Comparison of ENCODE assay signal across 16 cellular contexts in genomic region chr22:20312396-20313191, GRCh38. TPM values are rescaled to one million over a fixed set of nuclear protein-coding genes. Genes with fewer than 3 reads are reported as not detected.
DNase-seq lines count a peak whose midpoint lies in the region; ATAC-seq, FAIRE-seq and TF ChIP-seq lines count a peak whose summit lies in the region.
"Had no signal": no experiment of that assay in that cellular context is flagged by ENCODE, and none has a peak within 500 bp of the region (broad histone marks: within the 10 kb centered on the region; RNA-seq: fewer than 3 reads in every experiment).

No MANE protein-coding gene starts in this region.

- TF ChIP-seq EP300 in K562 (IDR thresholded peaks at IDR 0.05; ENCODE audit: low read length) (no peak), stomach (IDR thresholded peaks at IDR 0.05) (no peak)

- peaks cover 23% of the 10 kb centered on the region for H4K20me1 ChIP-seq in K562 (replicated peaks; ENCODE audit: control insufficient read depth, insufficient read depth, low read length)

- H3K4me1 ChIP-seq in K562 (replicated peaks in 1 of 2; ENCODE audit: control insufficient read depth in 2 of 2, insufficient read depth in 2 of 2, low read length in 2 of 2) (peaks cover 5 to 40% of the 10 kb centered on the region in 2 experiments; a peak in 3 of 5 replicates), stomach (peaks cover 0 to 20% (median 4%) of the 10 kb centered on the region in 4 donors)

- TF ChIP-seq CTCF in K562 (IDR thresholded peaks at IDR 0.05 in 2 of 3, conservative IDR thresholded peaks at IDR 0.05 in 1 of 3; ENCODE audit: insufficient read depth in 2 of 3, low read depth in 1 of 3, low read length in 3 of 3) (no peak), mesothelial cell of epicardium (IDR thresholded peaks at IDR 0.05; ENCODE audit: unreplicated experiment) (no peak), stomach (IDR thresholded peaks at IDR 0.05) (no peak)

- H3K27me3 ChIP-seq in K562 (ENCODE audit: control insufficient read depth in 2 of 2, insufficient read depth in 2 of 2, low read length in 2 of 2) (peaks cover 15 to 29% of the 10 kb centered on the region in 2 experiments; a peak in 4 of 5 replicates), stomach (no peaks in the 10 kb centered on the region)
- H3K27me3 ChIP-seq: pancreas had no signal

- no peak overlapping the region for H3K4me2 ChIP-seq in K562 (ENCODE audit: insufficient read depth, low read length)

- in situ Hi-C loops in K562 (cut with MboI): loop anchor here (5.0 to 25.0 kb wide), 2 partner anchors 1395 to 1900 kb away; no protein-coding TSS in a partner anchor
- in situ Hi-C loops in G401 (cut with HindIII; ENCODE audit: low sequenced_read_pairs): no loop called here

- H3K27ac ChIP-seq in K562 (ENCODE audit: extremely low read depth, low read depth, low read length) (no peak overlapping the region), stomach (no peak overlapping the region)
- H3K27ac ChIP-seq: pancreas, VCaP had no signal

- POLR2A ChIA-PET in K562 (lab: Yijun Ruan, JAX): interaction anchor here (0.6 to 1.7 kb wide), 7 partner anchors 11 to 116 kb away, joined by 3 to 4 read pairs (median 3); no protein-coding TSS in a partner anchor

- peaks cover 14% of the 10 kb centered on the region for H3K4me1 Mint-ChIP-seq in mesothelial cell of epicardium
- H3K4me1 Mint-ChIP-seq in activated T-helper 17 cell treated with anti-CD3 and anti-CD28 coated beads, Interleukin-2, amount 50 U/mL, for 72 hours: peaks cover 6% of the 10 kb centered on the region

- peaks cover 3% of the 10 kb centered on the region; the same call in 1 of the 3 replicates for H3K36me3 ChIP-seq in K562 (ENCODE audit: control insufficient read depth, insufficient read depth, low read length)
- H3K36me3 ChIP-seq in stomach: peaks cover 0 to 32% (median 12%) of the 10 kb centered on the region in 4 donors
- H3K36me3 ChIP-seq: pancreas had no signal

- BruUV-seq in K562 (replicated peaks; lab: Mats Ljungman, UMichigan): no TSS peak

- no peak overlapping the region for H3K27ac Mint-ChIP-seq in mesothelial cell of epicardium
- no peak overlapping the region for H3K27ac Mint-ChIP-seq in activated T-helper 17 cell treated with anti-CD3 and anti-CD28 coated beads, Interleukin-2, amount 50 U/mL, for 72 hours
- H3K27ac Mint-ChIP-seq: stimulated activated naive CD8-positive, alpha-beta T cell treated with anti-CD3 and anti-CD28 coated beads, Interleukin-15, Interleukin-2, amounts not matched to agents 100 ng/mL and 50 ng/mL, for 24 hours had no signal

- no peak for ATAC-seq in K562
- no peak for ATAC-seq in HG03039 (IDR thresholded peaks at IDR 0.05; ENCODE audit: unreplicated experiment)
- no peak for ATAC-seq in activated T-helper 17 cell treated with anti-CD3 and anti-CD28 coated beads, Interleukin-2, amount 50 U/mL, for 72 hours (replicated peaks)
- ATAC-seq: pancreas had no signal

- FAIRE-seq in K562 (lab: Jason Lieb, UNC): no peak
- FAIRE-seq: islet of Langerhans, pancreas had no signal

- no peak overlapping the region for H2AFZ ChIP-seq in K562 (ENCODE audit: low read depth, low read length)

- H3K9me3 ChIP-seq in K562 (replicated peaks; ENCODE audit: control insufficient read depth, insufficient read depth, low read depth, low read length) (no peaks in the 10 kb centered on the region), stomach (no peaks in the 10 kb centered on the region)
- H3K9me3 ChIP-seq: pancreas had no signal

- intact Hi-C loops in K562 (cut with micrococcal nuclease) (no loop called here), stomach (cut with DNase I; ENCODE audit: low total_unique reads) (no loop called here)

- no peak overlapping the region for H3K4me3 Mint-ChIP-seq in mesothelial cell of epicardium
- no peak overlapping the region for H3K4me3 Mint-ChIP-seq in activated T-helper 17 cell treated with anti-CD3 and anti-CD28 coated beads, Interleukin-2, amount 50 U/mL, for 72 hours
- H3K4me3 Mint-ChIP-seq: CD8-positive, alpha-beta memory T cell; stimulated activated naive CD8-positive, alpha-beta T cell treated with anti-CD3 and anti-CD28 coated beads, Interleukin-15, Interleukin-2, amounts not matched to agents 100 ng/mL and 50 ng/mL, for 24 hours had no signal

- H3K9me1 ChIP-seq in K562 (ENCODE audit: control insufficient read depth, insufficient read depth, low read length): no peaks in the 10 kb centered on the region

- H3K36me3 Mint-ChIP-seq in mesothelial cell of epicardium: no peaks in the 10 kb centered on the region
- H3K36me3 Mint-ChIP-seq in activated T-helper 17 cell treated with anti-CD3 and anti-CD28 coated beads, Interleukin-2, amount 50 U/mL, for 72 hours (ENCODE audit: low read depth): no peaks in the 10 kb centered on the region

- CTCF ChIA-PET in K562 (lab: Yijun Ruan, JAX; ENCODE audit: low intra/inter-chr PET ratio): no interaction called here

- DNase-seq in activated T-cell treated with anti-CD3 and anti-CD28 coated beads, Interleukin-2, amount 50 U/mL, for 48 hours: peak; percentile 4 to 10
- DNase-seq in activated T-cell treated with anti-CD3 and anti-CD28 coated beads for 4 hours (no peak), K562 (ENCODE audit: extremely low read depth in 1 of 4, low spot score in 3 of 4) (peak in 3 of 4 experiments; percentile 12 to 35 (median 32)), mesothelial cell of epicardium (ENCODE audit: low spot score in 2 of 2, unreplicated experiment in 2 of 2) (peak; percentile 13 to 34), stomach (peak; percentile 9), G401 (ENCODE audit: low spot score) (no peak)
- DNase-seq: Kasumi-1, NCI-H1105 treated with DMSO at 0.1 percent for 48 hours, NCI-H82 had no signal

- TF ChIP-seq POLR2A in K562 (conservative IDR thresholded peaks at IDR 0.05): no peak; the same call in 1 of the 2 replicates
- TF ChIP-seq POLR2A in stomach (IDR thresholded peaks at IDR 0.05): no peak

- no peak overlapping the region for H3K4me3 ChIP-seq in K562
- no peak overlapping the region for H3K4me3 ChIP-seq in stomach
- H3K4me3 ChIP-seq: pancreas had no signal

- no peaks in the 10 kb centered on the region for H3K27me3 Mint-ChIP-seq in mesothelial cell of epicardium (ENCODE audit: low read depth)
- no peaks in the 10 kb centered on the region for H3K27me3 Mint-ChIP-seq in activated T-helper 17 cell treated with anti-CD3 and anti-CD28 coated beads, Interleukin-2, amount 50 U/mL, for 72 hours
- H3K27me3 Mint-ChIP-seq: CD8-positive, alpha-beta memory T cell; stimulated activated naive CD8-positive, alpha-beta T cell treated with anti-CD3 and anti-CD28 coated beads, Interleukin-15, Interleukin-2, amounts not matched to agents 100 ng/mL and 50 ng/mL, for 24 hours had no signal

- H3K9me3 Mint-ChIP-seq in mesothelial cell of epicardium: no peaks in the 10 kb centered on the region
- no peaks in the 10 kb centered on the region for H3K9me3 Mint-ChIP-seq in activated T-helper 17 cell treated with anti-CD3 and anti-CD28 coated beads, Interleukin-2, amount 50 U/mL, for 72 hours
- H3K9me3 Mint-ChIP-seq: CD8-positive, alpha-beta memory T cell; stimulated activated naive CD8-positive, alpha-beta T cell treated with anti-CD3 and anti-CD28 coated beads, Interleukin-15, Interleukin-2, amounts not matched to agents 100 ng/mL and 50 ng/mL, for 24 hours had no signal

- 66% methylated on average over 14 of the region's 14 CpGs for WGBS in K562 (ENCODE audit: insufficient coverage, low coverage, missing lambda C conversion rate)
- WGBS in stomach, 5 donors: 82 to 89% (median 86%) methylated on average over 12 to 14 of the region's 14 CpGs

- H3K79me2 ChIP-seq in K562 (ENCODE audit: control insufficient read depth, insufficient read depth, low read length): peaks cover 9% of the 10 kb centered on the region; the same call in 1 of the 3 replicates

- no peak for TF ChIP-seq RAD21 in K562 (CRISPR knock-in tag; conservative IDR thresholded peaks at IDR 0.05 in 1 of 2, IDR thresholded peaks at IDR 0.05 in 1 of 2)

- H3K9ac ChIP-seq in K562 (ENCODE audit: insufficient read depth in 1 of 2, low read depth in 2 of 2, low read length in 2 of 2): no peak overlapping the region; a peak in 1 of 4 replicates

RNA-seq across cellular contexts. Expression of gene DGCR6L, which starts 7.3 kb away (rescaled TPM):
- total RNA-seq in K562 (2011; cell fraction: chromatin; rRNA removed; ENCODE audit: low replicate concordance): 5.8 and 25.8 TPM in 2 replicates
- total RNA-seq in K562 (2011; cell fraction: nucleolus; rRNA removed): 37.9 and 39.6 TPM in 2 replicates
- total RNA-seq in K562 (2011; cell fraction: nucleoplasm; rRNA removed): 19.9 and 28.5 TPM in 2 replicates
- total RNA-seq in K562 (2014; rRNA removed): 151 and 163 TPM in 2 replicates
- 14.1 and 20.0 TPM in 2 replicates for total RNA-seq in K562 (2014; rRNA removed; fragmentation: Illumina TruSeq; extraction: Trizol)
- total RNA-seq in K562 (2015; rRNA removed; fragmentation: Illumina TruSeq; extraction: Trizol): 78.1 and 78.6 TPM in 2 replicates
- 95.3 and 101 TPM in 2 replicates for total RNA-seq in K562 (2021)
- polyA plus RNA-seq in K562 (2011; rRNA removed): 51.0 and 88.0 TPM in 2 replicates
- polyA plus RNA-seq in K562 (2011; cell fraction: cytosol; rRNA removed): 116 and 204 TPM in 2 replicates
- polyA plus RNA-seq in K562 (2011; cell fraction: nucleus; rRNA removed): 72.9 and 95.1 TPM in 2 replicates
- 80.6 and 161 TPM in 2 replicates for polyA plus RNA-seq in K562 (2012)
- 40.4 and 66.5 TPM in 2 replicates for polyA plus RNA-seq in K562 (2014; fragmentation: Illumina TruSeq; extraction: Trizol)
- 1 to 10 TPM; 3.6 to 8.1 TPM for polyA plus RNA-seq in K562 (2014; fragmentation: Nextera tagmentation; extraction: Ambion mirVana)
- polyA plus RNA-seq in K562 (2014; rRNA removed): 113 and 117 TPM in 2 replicates
- polyA minus RNA-seq in K562 (2011; rRNA and poly(A)+ RNA removed): 14.8 and 17.4 TPM in 2 replicates
- polyA minus RNA-seq in K562 (2011; cell fraction: cytosol; rRNA and poly(A)+ RNA removed): 35.4 and 39.9 TPM in 2 replicates
- 29.2 and 43.1 TPM in 2 replicates for polyA minus RNA-seq in K562 (2011; cell fraction: nucleus; rRNA and poly(A)+ RNA removed)
- 38.7 to 40.1 TPM (median 38.7 TPM) in 3 replicates for total RNA-seq in mesothelial cell of epicardium
- 100 to 1,000 TPM in 1 of 5 donors, 10 to 100 TPM in 4; 21.4 to 148 (median 46.1) TPM for total RNA-seq in stomach
- 10 to 100 TPM; 81.5 to 88.3 (median 83.3) TPM for polyA plus RNA-seq in stomach
- total RNA-seq in G401 (2014; rRNA removed; shearing (Covaris generic)): 54.1 and 59.2 TPM in 2 replicates
- 10 to 100 TPM; 20.5 to 29.2 TPM for total RNA-seq in activated T-helper 17 cell treated with anti-CD3 and anti-CD28 coated beads, Interleukin-2, amount 50 U/mL, for 72 hours

RNA-seq across cellular contexts. Expression of gene RTN4R, which starts 44.5 kb away (rescaled TPM):
- 0.62 and 4.8 TPM in 2 replicates for total RNA-seq in K562 (2011; cell fraction: chromatin; rRNA removed; ENCODE audit: low replicate concordance)
- 7.4 and 9.8 TPM in 2 replicates for total RNA-seq in K562 (2011; cell fraction: nucleolus; rRNA removed)
- total RNA-seq in K562 (2011; cell fraction: nucleoplasm; rRNA removed): 3.2 and 3.7 TPM in 2 replicates
- total RNA-seq in K562 (2014; rRNA removed) (1.5 and 2.3 TPM in 2 replicates), K562 (2014; rRNA removed; fragmentation: Illumina TruSeq; extraction: Trizol) (not detected in 2 replicates), K562 (2015; rRNA removed; fragmentation: Illumina TruSeq; extraction: Trizol) (0.41 and 0.43 TPM in 2 replicates), K562 (2021) (2.8 and 3.0 TPM in 2 replicates), mesothelial cell of epicardium (8.9 to 10.0 TPM (median 9.5 TPM) in 3 replicates), stomach (1 to 10 TPM in 1 of 5 donors, under 1 TPM in 1, not detected in 3; 0.92 to 1.7 TPM)
- polyA plus RNA-seq in K562 (2011; rRNA removed) (1.3 and 4.4 TPM in 2 replicates), K562 (2014; fragmentation: Illumina TruSeq; extraction: Trizol) (0.46 TPM in 1 of 2 replicates, not detected in the other), K562 (2014; fragmentation: Nextera tagmentation; extraction: Ambion mirVana) (under 1 TPM in 1 of 2 experiments, not detected in 1; 0.04 TPM), K562 (2014; rRNA removed) (1.2 and 2.3 TPM in 2 replicates), stomach (1 to 10 TPM; 1.4 to 2.2 (median 2.0) TPM)
- 5.9 and 9.9 TPM in 2 replicates for polyA plus RNA-seq in K562 (2011; cell fraction: cytosol; rRNA removed)
- 2.9 and 3.5 TPM in 2 replicates for polyA plus RNA-seq in K562 (2011; cell fraction: nucleus; rRNA removed)
- polyA plus RNA-seq in K562 (2012): 2.9 and 4.6 TPM in 2 replicates
- polyA minus RNA-seq in K562 (2011; rRNA and poly(A)+ RNA removed): 1.0 and 1.5 TPM in 2 replicates
- polyA minus RNA-seq in K562 (2011; cell fraction: cytosol; rRNA and poly(A)+ RNA removed): 5.1 and 13.6 TPM in 2 replicates
- polyA minus RNA-seq in K562 (2011; cell fraction: nucleus; rRNA and poly(A)+ RNA removed): 0.40 and 1.3 TPM in 2 replicates
- total RNA-seq in G401 (2014; rRNA removed; shearing (Covaris generic)): 39.2 and 50.4 TPM in 2 replicates
- total RNA-seq in activated T-helper 17 cell treated with anti-CD3 and anti-CD28 coated beads, Interleukin-2, amount 50 U/mL, for 72 hours: 1 to 10 TPM; 1.4 to 2.6 TPM

Comparison
In these comparisons a context has a peak if more than half of its experiments do, and no peak if none do; other contexts are left out.
1. DNase-seq: peak in activated T-cell treated with anti-CD3 and anti-CD28 coated beads, Interleukin-2, amount 50 U/mL, for 48 hours (2 of 2), K562 (3 of 4), mesothelial cell of epicardium (2 of 2) and stomach (single experiment); none in activated T-cell treated with anti-CD3 and anti-CD28 coated beads for 4 hours (single experiment) and G401 (single experiment).